ENCODE assay signal across 9 cellular contexts in genomic region chr4:40763228-40763716, GRCh38. TPM values are rescaled to one million over a fixed set of nuclear protein-coding genes. Genes with fewer than 3 reads are reported as not detected.
DNase-seq lines count a peak whose midpoint lies in the region; ATAC-seq, FAIRE-seq and TF ChIP-seq lines count a peak whose summit lies in the region.
"Had no signal": no experiment of that assay in that cellular context is flagged by ENCODE, and none has a peak within 500 bp of the region (broad histone marks: within the 10 kb centered on the region; RNA-seq: fewer than 3 reads in every experiment).

No MANE protein-coding gene starts in this region.

- H3K4me1 Mint-ChIP-seq in MCF 10A (ENCODE audit: insufficient read depth, unreplicated experiment), result no peaks in the 10 kb centered on the region
- H3K4me1 Mint-ChIP-seq: IgD-negative memory B cell had no signal

- no peak overlapping the region for H3K27ac Mint-ChIP-seq in MCF 10A (ENCODE audit: low read depth, unreplicated experiment)

- H3K27ac ChIP-seq in GM12878 (ENCODE audit: control insufficient read depth, insufficient read depth) (0 out of 2 replicates have a peak overlapping the region, but pooled peaks have one; percentile 20), prostate gland (no peak overlapping the region)

- no peak overlapping the region for H3K9ac ChIP-seq in GM12878 (ENCODE audit: control insufficient read depth, insufficient read depth, low read length)

- no peaks in the 10 kb centered on the region for H3K36me3 Mint-ChIP-seq in MCF 10A (ENCODE audit: insufficient read depth, unreplicated experiment)
- H3K36me3 Mint-ChIP-seq: IgD-negative memory B cell had no signal

- H3K9me3 ChIP-seq in GM12878 (replicated peaks; ENCODE audit: control insufficient read depth, insufficient read depth, low read length) (no peaks in the 10 kb centered on the region; the same call in 2 of the 3 replicates), prostate gland (no peaks in the 10 kb centered on the region)

- TF ChIP-seq CTCF in GM12865 (IDR thresholded peaks at IDR 0.05; ENCODE audit: insufficient read depth, low read depth, low read length, missing control alignments) (no peak), GM12878 (IDR thresholded peaks at IDR 0.05 in 2 of 3, conservative IDR thresholded peaks at IDR 0.05 in 1 of 3; ENCODE audit: control insufficient read depth in 2 of 3, extremely low read depth in 1 of 3, insufficient read depth in 1 of 3, low read depth in 3 of 3, low read length in 3 of 3) (no peak), prostate gland (IDR thresholded peaks at IDR 0.05) (no peak), MCF 10A (IDR thresholded peaks at IDR 0.05; ENCODE audit: unreplicated experiment) (no peak)

- no peaks in the 10 kb centered on the region for H3K27me3 Mint-ChIP-seq in MCF 10A (ENCODE audit: insufficient read depth, unreplicated experiment)

- TF ChIP-seq EP300 in GM12878 (IDR thresholded peaks at IDR 0.05; ENCODE audit: borderline replicate concordance in 1 of 2, control insufficient read depth in 1 of 2, low read depth in 2 of 2, low read length in 2 of 2), result peak in 1 of 2 experiments; percentile 82; a peak in 3 of 4 replicates

- no peak for TF ChIP-seq POLR2A in GM12878 (IDR thresholded peaks at IDR 0.05; ENCODE audit: low read depth, low read length)
- TF ChIP-seq POLR2A in prostate gland (IDR thresholded peaks at IDR 0.05), result no peak

- DNase-seq in GM12865 (ENCODE audit: low read depth) (peak; percentile 91), HK-2 (ENCODE audit: unreplicated experiment) (peak; percentile 13), GM12878 (ENCODE audit: low read depth, low spot score) (peak; percentile 88), foreskin melanocyte (no peak), prostate gland (ENCODE audit: low spot score) (no peak), cerebellar nuclear complex (lab: John Stamatoyannopoulos, UW) (no peak), MCF 10A (ENCODE audit: unreplicated experiment) (no peak)

- FAIRE-seq in GM12878 (lab: Jason Lieb, UNC), result peak; percentile 98

- H3K4me1 ChIP-seq in GM12878 (ENCODE audit: control insufficient read depth, insufficient read depth, low read length), result peaks cover 14% of the 10 kb centered on the region
- no peaks in the 10 kb centered on the region for H3K4me1 ChIP-seq in prostate gland (replicated peaks)

- POLR2A ChIA-PET in GM12878 (lab: Charles Lee) (no interaction called here), MCF 10A (lab: Yijun Ruan, JAX) (no interaction called here)

- WGBS in GM12878 (ENCODE audit: insufficient coverage, insufficient replicate concordance, low lambda C conversion rate, missing lambda C conversion rate), result 8% methylated on average over 3 of the region's 3 CpGs
- 92% methylated on average over 3 of the region's 3 CpGs for WGBS in prostate gland

- H3K36me3 ChIP-seq in GM12878 (ENCODE audit: control insufficient read depth in 2 of 2, insufficient read depth in 2 of 2, low read length in 1 of 2) (no peaks in the 10 kb centered on the region), prostate gland (no peaks in the 10 kb centered on the region)

- SMC1A ChIA-PET in GM12878 (lab: Charles Lee; ENCODE audit: uncharacterized antibody, unreplicated experiment), result interaction anchor here (1.0 kb wide), 1 partner anchor 34 kb away, joined by 3 read pairs; no protein-coding TSS in a partner anchor

- ATAC-seq in GM21515 (IDR thresholded peaks at IDR 0.05; ENCODE audit: unreplicated experiment) (peak; percentile 99), GM12878 (peak; percentile 100)

- no peak for TF ChIP-seq RAD21 in GM12878 (IDR thresholded peaks at IDR 0.05; ENCODE audit: insufficient read depth, low read depth, low read length)

- CTCF ChIA-PET in GM12878 (lab: Yijun Ruan, JAX), result no interaction called here
- CTCF ChIA-PET in MCF 10A (lab: Yijun Ruan, JAX), result interaction anchor here (0.8 kb wide), 1 partner anchor 158 kb away, joined by 3 read pairs; no protein-coding TSS in a partner anchor

- RAD21 ChIA-PET in GM12878 (lab: Charles Lee; ENCODE audit: unreplicated experiment), result no interaction called here

- H3K79me2 ChIP-seq in GM12878 (ENCODE audit: control insufficient read depth, insufficient read depth, low read length), result no peaks in the 10 kb centered on the region

- H2AFZ ChIP-seq in GM12878 (ENCODE audit: control insufficient read depth, low read depth, low read length), result no peak overlapping the region

- no TSS peak for BruUV-seq in GM12878 (replicated peaks; lab: Mats Ljungman, UMichigan)
- no TSS peak for BruUV-seq in MCF 10A (replicated peaks; lab: Mats Ljungman, UMichigan)

- no peak overlapping the region for H3K4me3 ChIP-seq in GM12865 (ENCODE audit: low read depth, low read length)
- H3K4me3 ChIP-seq in GM12878, result no peak overlapping the region
- no peak overlapping the region for H3K4me3 ChIP-seq in prostate gland

- H4K20me1 ChIP-seq in GM12878 (ENCODE audit: control insufficient read depth, insufficient read depth), result no peaks in the 10 kb centered on the region

- H3K27me3 ChIP-seq in GM12878 (replicated peaks in 1 of 2; ENCODE audit: control insufficient read depth in 2 of 2, insufficient read depth in 2 of 2, low read length in 1 of 2) (no peaks in the 10 kb centered on the region), prostate gland (replicated peaks; ENCODE audit: insufficient read depth) (no peaks in the 10 kb centered on the region)

- H3K4me3 Mint-ChIP-seq in MCF 10A (ENCODE audit: unreplicated experiment), result no peak overlapping the region
- H3K4me3 Mint-ChIP-seq: IgD-negative memory B cell had no signal

- in situ Hi-C loops in GM12878 (cut with MboI), result no loop called here

- intact Hi-C loops in GM12878 (cut with micrococcal nuclease; ENCODE audit: unreplicated experiment), result no loop called here
- intact Hi-C loops in prostate gland (cut with DNase I), result no loop called here
- intact Hi-C loops in MCF 10A (cut with micrococcal nuclease), result no loop called here

- peak overlapping the region; percentile 17 for H3K4me2 ChIP-seq in GM12878 (ENCODE audit: control insufficient read depth, insufficient read depth)

- H3K9me3 Mint-ChIP-seq in MCF 10A (ENCODE audit: unreplicated experiment), result no peaks in the 10 kb centered on the region
- H3K9me3 Mint-ChIP-seq: IgD-negative memory B cell had no signal

TF ChIP-seq in GM12878, 131 proteins besides CTCF, POLR2A, EP300 and RAD21 (continues in another document):
- no peak for TF ChIP-seq NKRF (conservative IDR thresholded peaks at IDR 0.05)
- peak; percentile 80 for TF ChIP-seq MTA2 (IDR thresholded peaks at IDR 0.05; ENCODE audit: low read depth)

RNA-seq across cellular contexts. Expression of gene NSUN7, which starts 13.5 kb away (rescaled TPM):
- 1.4 and 2.2 TPM in 2 replicates for total RNA-seq in GM12878 (2013; cell fraction: nucleolus; rRNA removed)
- total RNA-seq in GM12878 (2014; rRNA removed) (0.27 TPM in 1 of 2 replicates, not detected in the other), GM12878 (2014; rRNA removed; fragmentation: Illumina TruSeq; extraction: Trizol) (0.18 TPM in 1 of 2 replicates, not detected in the other), GM12878 (2021) (0.21 TPM in 2 replicates), prostate gland (10 to 100 TPM; 12.6 to 14.3 TPM), MCF 10A (2022) (not detected in 2 replicates)
- not detected for polyA plus RNA-seq in GM12878 (2011; ENCODE audit: low read depth)
- polyA plus RNA-seq in GM12878 (2011; rRNA removed) (0.03 TPM in 1 of 2 replicates, not detected in the other), GM12878 (2014; fragmentation: Illumina TruSeq; extraction: Trizol) (0.05 and 0.09 TPM in 2 replicates), GM12878 (2014; fragmentation: Nextera tagmentation; extraction: Ambion mirVana) (under 1 TPM; 0.02 to 0.08 TPM), GM12878 (2014; rRNA removed) (0.10 and 0.17 TPM in 2 replicates), GM12878 (2016; fragmentation: Nextera tagmentation; extraction: Ambion mirVana) (under 1 TPM in 1 of 2 experiments, not detected in 1; 0.15 TPM)
- polyA plus RNA-seq in GM12878 (2011; cell fraction: cytosol; rRNA removed), result not detected in 2 replicates
- polyA plus RNA-seq in GM12878 (2011; cell fraction: nucleus; rRNA removed), result not detected in 2 replicates
- 0.27 and 0.42 TPM in 2 replicates for polyA plus RNA-seq in GM12878 (2012)
- polyA minus RNA-seq in GM12878 (2011; rRNA and poly(A)+ RNA removed), result not detected in 2 replicates
- polyA minus RNA-seq in GM12878 (2011; cell fraction: cytosol; rRNA and poly(A)+ RNA removed), result not detected in 2 replicates
- polyA minus RNA-seq in GM12878 (2011; cell fraction: nucleus; rRNA and poly(A)+ RNA removed), result not detected in 2 replicates

Comparison
In these comparisons a context has a peak if more than half of its experiments do, and no peak if none do; other contexts are left out.
1. DNase-seq: peak in GM12865 (single experiment), HK-2 (single experiment) and GM12878 (single experiment); none in foreskin melanocyte (single experiment), prostate gland (single experiment), cerebellar nuclear complex (0 of 2) and MCF 10A (single experiment).
2. RNA of gene NSUN7, which starts 13.5 kb away (total RNA-seq): 12.6 to 14.3 TPM in prostate gland; 0.18 to 2.2 TPM in GM12878 and not detected in MCF 10A; every median in the first group is over 4 times any median in the second.